Comparison of ENCODE assay signal across 16 cellular contexts in the genomic region with DNA sequence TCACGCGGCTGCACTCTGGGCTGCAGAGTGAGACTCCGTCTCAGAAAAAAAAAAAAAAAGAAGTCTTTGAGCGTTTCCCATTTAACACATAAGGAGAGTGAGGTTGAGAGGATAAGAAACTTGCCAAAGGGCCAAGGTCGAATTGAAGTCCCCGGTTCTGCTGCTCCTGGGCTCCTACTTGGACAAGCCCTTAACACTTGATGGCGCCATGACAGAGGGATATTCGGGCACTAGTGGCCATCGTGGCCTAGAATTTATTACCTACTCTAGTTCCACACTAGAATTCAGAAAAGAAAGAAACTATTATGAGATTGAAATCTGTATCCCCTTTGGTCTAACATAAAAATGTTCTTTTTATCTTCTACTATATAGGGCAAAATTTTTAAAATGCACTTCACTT.
DNase-seq lines count a peak whose midpoint lies in the region; ATAC-seq, FAIRE-seq and TF ChIP-seq lines count a peak whose summit lies in the region.
"Had no signal": no experiment of that assay in that cellular context is flagged by ENCODE, and none has a peak within 500 bp of the region (broad histone marks: within the 10 kb centered on the region; RNA-seq: fewer than 3 reads in every experiment).

No MANE protein-coding gene starts in this region.

- H3K9me3 ChIP-seq in DND-41 (ENCODE audit: insufficient read depth, low read length, severe bottlenecking) (no peaks in the 10 kb centered on the region), K562 (replicated peaks; ENCODE audit: control insufficient read depth, insufficient read depth, low read depth, low read length) (no peaks in the 10 kb centered on the region)
- H3K9me3 ChIP-seq: thoracic aorta had no signal

- CTCF ChIA-PET in K562 (lab: Yijun Ruan, JAX; ENCODE audit: low intra/inter-chr PET ratio) = interaction anchor here (0.5 kb wide), 1 partner anchor 187 kb away, joined by 3 read pairs; no protein-coding TSS in a partner anchor

- WGBS in K562 (ENCODE audit: insufficient coverage, low coverage, missing lambda C conversion rate) = 25% methylated on average over 7 of the region's 9 CpGs

- TF ChIP-seq CTCF in DND-41 (IDR thresholded peaks at IDR 0.05; ENCODE audit: borderline replicate concordance, extremely low read depth, low read length, poor library complexity, severe bottlenecking) = peak; percentile 10
- peak; percentile 26 to 49 (median 44); a peak in 4 of 6 replicates for TF ChIP-seq CTCF in K562 (IDR thresholded peaks at IDR 0.05 in 2 of 3, conservative IDR thresholded peaks at IDR 0.05 in 1 of 3; ENCODE audit: insufficient read depth in 2 of 3, low read depth in 1 of 3, low read length in 3 of 3)

- H3K79me2 ChIP-seq in DND-41 (ENCODE audit: insufficient read depth, low read length) (no peaks in the 10 kb centered on the region), K562 (ENCODE audit: control insufficient read depth, insufficient read depth, low read length) (no peaks in the 10 kb centered on the region)

- H3K9me1 ChIP-seq in K562 (ENCODE audit: control insufficient read depth, insufficient read depth, low read length) = no peaks in the 10 kb centered on the region

- H4K20me1 ChIP-seq in DND-41 (ENCODE audit: insufficient read depth, low read length) (no peaks in the 10 kb centered on the region), K562 (replicated peaks; ENCODE audit: control insufficient read depth, insufficient read depth, low read length) (no peaks in the 10 kb centered on the region)

- no peak overlapping the region for H3K4me3 ChIP-seq in DND-41 (ENCODE audit: low read depth in 1 of 2, low read length in 2 of 2)
- H3K4me3 ChIP-seq in K562 = no peak overlapping the region
- H3K4me3 ChIP-seq: skin epidermis, thoracic aorta had no signal

- peak in 1 of 2 experiments; percentile 64; a peak in 2 of 4 replicates for TF ChIP-seq RAD21 in K562 (CRISPR knock-in tag; conservative IDR thresholded peaks at IDR 0.05 in 1 of 2, IDR thresholded peaks at IDR 0.05 in 1 of 2)

- H3K27ac ChIP-seq in DND-41 (ENCODE audit: low read length) = no peak overlapping the region
- no peak overlapping the region for H3K27ac ChIP-seq in K562 (ENCODE audit: extremely low read depth, low read depth, low read length)
- H3K27ac ChIP-seq: thoracic aorta had no signal

- no peak for TF ChIP-seq POLR2A in K562 (conservative IDR thresholded peaks at IDR 0.05)

- POLR2A ChIA-PET in K562 (lab: Yijun Ruan, JAX) = interaction anchor here (0.7 to 1.0 kb wide), 2 partner anchors 9 to 88 kb away, joined by 3 read pairs; no protein-coding TSS in a partner anchor

- DNase-seq in DND-41 (no peak), M059J (ENCODE audit: low read depth) (peak; percentile 34), K562 (ENCODE audit: extremely low read depth in 1 of 4, low spot score in 3 of 4) (peak in 1 of 4 experiments; percentile 43), myocyte (ENCODE audit: low read depth) (peak; percentile 7), hepatic stellate cell (ENCODE audit: low spot score) (no peak), frontal cortex (ENCODE audit: low spot score in 2 of 2) (no peak), posterior vena cava (ENCODE audit: low spot score) (no peak)
- DNase-seq: activated CD4-positive, alpha-beta T cell treated with anti-CD3 and anti-CD28 coated beads, Interleukin-2, amount 50 U/mL, for 4 hours; activated T-cell treated with anti-CD3 and anti-CD28 coated beads, Interleukin-2, amount 50 U/mL, for 4 hours; MM.1S; naive thymus-derived CD4-positive, alpha-beta T cell; NCI-H187 treated with DMSO at 0.1 percent for 48 hours; stimulated activated CD4-positive, alpha-beta T cell treated with anti-CD3 and anti-CD28 coated beads, Interleukin-4, amount 100 ng/mL, for 4 hours; stimulated activated CD8-positive, alpha-beta memory T cell treated with anti-CD3 and anti-CD28 coated beads, Interleukin-4, amount 100 ng/mL, for 48 hours had no signal

- H3K4me1 ChIP-seq in DND-41 (ENCODE audit: insufficient read depth, low read length) (peaks cover 29% of the 10 kb centered on the region), K562 (replicated peaks in 1 of 2; ENCODE audit: control insufficient read depth in 2 of 2, insufficient read depth in 2 of 2, low read length in 2 of 2) (peaks cover 7% of the 10 kb centered on the region in 2 experiments; a peak in 3 of 5 replicates)

- no TSS peak for BruUV-seq in K562 (replicated peaks; lab: Mats Ljungman, UMichigan)

- ATAC-seq in DND-41 (ENCODE audit: insufficient read depth, low read depth) (no peak), K562 (peak; percentile 59)
- ATAC-seq: activated T-cell treated with anti-CD3 and anti-CD28 coated beads, Interleukin-2, amount 50 U/mL, for 4 hours; naive thymus-derived CD4-positive, alpha-beta T cell had no signal

- intact Hi-C loops in K562 (cut with micrococcal nuclease) = loop anchor here (1.0 to 5.0 kb wide), 2 partner anchors 91 to 294 kb away; partner anchors contain the start of genes DTL, INTS7 and LPGAT1
- intact Hi-C loops in posterior vena cava (cut with DNase I) = no loop called here

- H3K9ac ChIP-seq in DND-41 (ENCODE audit: low read depth, low read length) (no peak overlapping the region), K562 (ENCODE audit: insufficient read depth in 1 of 2, low read depth in 2 of 2, low read length in 2 of 2) (no peak overlapping the region)

- H3K36me3 ChIP-seq in DND-41 (ENCODE audit: insufficient read depth, low read length) = no peaks in the 10 kb centered on the region
- no peaks in the 10 kb centered on the region for H3K36me3 ChIP-seq in K562 (ENCODE audit: control insufficient read depth, insufficient read depth, low read length)
- H3K36me3 ChIP-seq: thoracic aorta had no signal

- in situ Hi-C loops in K562 (cut with MboI) = no loop called here

- FAIRE-seq in K562 (lab: Jason Lieb, UNC) = no peak
- FAIRE-seq in frontal cortex (lab: Jason Lieb, UNC) = no peak

- H2AFZ ChIP-seq in DND-41 (ENCODE audit: low read depth, low read length) (no peak overlapping the region), K562 (ENCODE audit: low read depth, low read length) (no peak overlapping the region)

- H3K4me2 ChIP-seq in DND-41 (ENCODE audit: insufficient read depth, low read length) (no peak overlapping the region), K562 (ENCODE audit: insufficient read depth, low read length) (no peak overlapping the region)

- TF ChIP-seq EP300 in K562 (IDR thresholded peaks at IDR 0.05; ENCODE audit: low read length) = no peak

- H3K27me3 ChIP-seq in DND-41 (ENCODE audit: insufficient read depth, low read length, poor library complexity) (no peaks in the 10 kb centered on the region), K562 (ENCODE audit: control insufficient read depth in 2 of 2, insufficient read depth in 2 of 2, low read length in 2 of 2) (no peaks in the 10 kb centered on the region)

TF ChIP-seq in K562, 482 proteins besides CTCF, POLR2A, EP300 and RAD21:
- TF ChIP-seq NBN (IDR thresholded peaks at IDR 0.05; ENCODE audit: low read depth) (no peak), ELF4 (CRISPR knock-in tag; IDR thresholded peaks at IDR 0.05) (no peak), ILF3 (IDR thresholded peaks at IDR 0.05; ENCODE audit: borderline replicate concordance) (no peak), OTX1 (CRISPR knock-in tag; IDR thresholded peaks at IDR 0.05) (no peak), FOS (IDR thresholded peaks at IDR 0.05; ENCODE audit: extremely low read depth, insufficient read length) (no peak), MCM7 (IDR thresholded peaks at IDR 0.05) (no peak)

Comparison
In these comparisons a context has a peak if more than half of its experiments do, and no peak if none do; other contexts are left out.
1. DNase-seq: peak in M059J (single experiment) and myocyte (single experiment); none in DND-41 (single experiment), hepatic stellate cell (single experiment), frontal cortex (0 of 2) and posterior vena cava (single experiment).